8 cellular contexts compared by ENCODE assay signal in the genomic region with DNA sequence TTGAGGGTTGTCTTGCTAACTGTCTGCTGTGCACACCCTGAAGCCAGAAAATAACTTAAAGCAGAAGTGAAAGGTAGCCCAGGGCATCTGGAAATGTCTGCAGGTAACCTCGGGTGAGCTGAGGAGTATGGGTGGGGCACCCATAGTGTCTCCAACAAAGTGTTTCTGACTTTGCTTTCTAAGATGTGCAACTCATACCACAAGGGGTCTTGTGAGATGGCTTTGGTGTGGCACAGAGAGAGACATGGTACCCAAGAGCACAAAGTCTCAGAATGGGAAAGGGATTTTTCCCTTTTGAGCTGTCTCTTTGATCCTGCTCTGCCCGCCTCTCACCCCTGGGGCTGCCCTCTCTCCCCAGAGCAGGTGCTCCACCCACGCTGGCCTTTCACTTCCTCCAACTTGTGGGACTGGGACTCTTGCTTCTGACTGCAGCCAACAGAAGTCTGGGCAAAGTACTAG. TPM values are rescaled to one million over a fixed set of nuclear protein-coding genes. Genes with fewer than 3 reads are reported as not detected.
DNase-seq lines count a peak whose midpoint lies in the region; ATAC-seq, FAIRE-seq and TF ChIP-seq lines count a peak whose summit lies in the region.

No MANE protein-coding gene starts in this region.

- 0 out of 2 replicates have a peak, but pooled peaks have one; percentile 19 for TF ChIP-seq CTCF in HepG2 (CRISPR knock-in tag; IDR thresholded peaks at IDR 0.05)

- TF ChIP-seq POLR2A in HepG2 (IDR thresholded peaks at IDR 0.05; ENCODE audit: insufficient read depth in 1 of 2, low read depth in 2 of 2, low read length in 2 of 2): no peak

- ATAC-seq in GM18907 (IDR thresholded peaks at IDR 0.05; ENCODE audit: unreplicated experiment): peak; percentile 82
- peak; percentile 92 for ATAC-seq in HG03025 (IDR thresholded peaks at IDR 0.05; ENCODE audit: low FRiP score, unreplicated experiment)
- peak; percentile 92 for ATAC-seq in HepG2

- peak overlapping the region; percentile 41; the same call in 1 of the 2 replicates for H3K9ac ChIP-seq in HepG2 (ENCODE audit: insufficient read depth, low read depth, low read length)

- intact Hi-C loops in HepG2 (cut with micrococcal nuclease; ENCODE audit: unreplicated experiment): loop anchor here (2.0 kb wide), 1 partner anchor 17 kb away; no protein-coding TSS in a partner anchor

- H3K4me1 ChIP-seq in HepG2 (ENCODE audit: insufficient read depth, low read length): peaks cover 73% of the 10 kb centered on the region

- no TSS peak for BruUV-seq in HepG2 (replicated peaks; lab: Mats Ljungman, UMichigan)

- no peak overlapping the region for H2AFZ ChIP-seq in HepG2 (ENCODE audit: low read length)

- 7% methylated on average over 3 of the region's 3 CpGs for WGBS in HepG2 (ENCODE audit: low lambda C conversion rate)

- POLR2A ChIA-PET in HepG2 (lab: Yijun Ruan, JAX): no interaction called here

- H3K9me3 ChIP-seq in HepG2 (ENCODE audit: low read length): no peaks in the 10 kb centered on the region

- FAIRE-seq in HepG2 (lab: Jason Lieb, UNC): peak; percentile 84

- in situ Hi-C loops in HepG2 (cut with HindIII; ENCODE audit: extremely low pct_ligation_motif_present, low pct_unique_long_range_greater_than_20kb): no loop called here

- DNase-seq in AML-193 (lab: John Stamatoyannopoulos, UW) (peak; percentile 5 to 6), SW480 (ENCODE audit: low spot score) (peak; percentile 55), HepG2 (ENCODE audit: low spot score) (peak; percentile 70), RKO (ENCODE audit: low spot score) (no peak), COR-L47 (lab: John Stamatoyannopoulos, UW) (no peak), NCI-H69 (lab: John Stamatoyannopoulos, UW) (no peak)

- H3K4me2 ChIP-seq in HepG2 (ENCODE audit: low read depth, low read length): peak overlapping the region; percentile 52

- no peak for TF ChIP-seq RAD21 in HepG2 (CRISPR knock-in tag; IDR thresholded peaks at IDR 0.05)

- peaks cover 75% of the 10 kb centered on the region for H3K79me2 ChIP-seq in HepG2 (ENCODE audit: insufficient read depth, low read length)

- H3K27ac ChIP-seq in HepG2 (ENCODE audit: extremely low read length, insufficient read depth, low read length): peak overlapping the region; percentile 10

- CTCF ChIA-PET in HepG2 (lab: Yijun Ruan, JAX; ENCODE audit: low intra/inter-chr PET ratio, low total read pairs): no interaction called here

- peak overlapping the region in 1 of 3 experiments; percentile 11; a peak in 1 of 6 replicates for H3K4me3 ChIP-seq in HepG2 (replicated peaks in 1 of 3; ENCODE audit: insufficient read depth in 1 of 3, low read depth in 2 of 3, low read length in 3 of 3)

- H4K20me1 ChIP-seq in HepG2 (ENCODE audit: insufficient read depth, low read length): 0 out of 2 replicates have a peak, but pooled peaks cover 6% of the 10 kb centered on the region

- H3K27me3 ChIP-seq in HepG2 (ENCODE audit: control insufficient read depth in 1 of 2, insufficient read depth in 2 of 2, low read length in 2 of 2): no peaks in the 10 kb centered on the region

- no peaks in the 10 kb centered on the region; a peak in 2 of 5 replicates for H3K36me3 ChIP-seq in HepG2 (replicated peaks in 1 of 2; ENCODE audit: control insufficient read depth in 1 of 2, insufficient read depth in 2 of 2, low read length in 2 of 2)

- TF ChIP-seq EP300 in HepG2 (IDR thresholded peaks at IDR 0.05; ENCODE audit: low read depth in 2 of 2, low read length in 2 of 2) (peak in 1 of 2 experiments; percentile 37; a peak in 1 of 4 replicates), HepG2 (CRISPR knock-in tag; IDR thresholded peaks at IDR 0.05; ENCODE audit: borderline replicate concordance) (no peak)

TF ChIP-seq in HepG2, 621 proteins besides CTCF, POLR2A, EP300 and RAD21 (continues in another document):
- TF ChIP-seq, protein P1, sequence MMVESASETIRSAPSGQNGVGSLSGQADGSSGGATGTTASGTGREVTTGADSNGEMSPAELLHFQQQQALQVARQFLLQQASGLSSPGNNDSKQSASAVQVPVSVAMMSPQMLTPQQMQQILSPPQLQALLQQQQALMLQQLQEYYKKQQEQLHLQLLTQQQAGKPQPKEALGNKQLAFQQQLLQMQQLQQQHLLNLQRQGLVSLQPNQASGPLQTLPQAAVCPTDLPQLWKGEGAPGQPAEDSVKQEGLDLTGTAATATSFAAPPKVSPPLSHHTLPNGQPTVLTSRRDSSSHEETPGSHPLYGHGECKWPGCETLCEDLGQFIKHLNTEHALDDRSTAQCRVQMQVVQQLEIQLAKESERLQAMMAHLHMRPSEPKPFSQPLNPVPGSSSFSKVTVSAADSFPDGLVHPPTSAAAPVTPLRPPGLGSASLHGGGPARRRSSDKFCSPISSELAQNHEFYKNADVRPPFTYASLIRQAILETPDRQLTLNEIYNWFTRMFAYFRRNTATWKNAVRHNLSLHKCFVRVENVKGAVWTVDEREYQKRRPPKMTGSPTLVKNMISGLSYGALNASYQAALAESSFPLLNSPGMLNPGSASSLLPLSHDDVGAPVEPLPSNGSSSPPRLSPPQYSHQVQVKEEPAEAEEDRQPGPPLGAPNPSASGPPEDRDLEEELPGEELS (CRISPR knock-in tag; IDR thresholded peaks at IDR 0.05): no peak
- peak; percentile 63 for TF ChIP-seq TARDBP (CRISPR knock-in tag; IDR thresholded peaks at IDR 0.05)
- TF ChIP-seq ZNF614 (CRISPR knock-in tag; IDR thresholded peaks at IDR 0.05; ENCODE audit: borderline replicate concordance): peak; percentile 44; the same call in 1 of the 2 replicates
- peak; percentile 92 for TF ChIP-seq ZNF263 (CRISPR knock-in tag; IDR thresholded peaks at IDR 0.05)
- peak; percentile 40; the same call in 1 of the 2 replicates for TF ChIP-seq HOXA3 (CRISPR knock-in tag; IDR thresholded peaks at IDR 0.05)

RNA-seq across cellular contexts. Expression of a gene that starts 6.9 kb away (rescaled TPM):
- total RNA-seq in HepG2 (2016; rRNA removed; fragmentation: Illumina TruSeq; extraction: Trizol): 27.7 and 31.0 TPM in 2 replicates
- total RNA-seq in HepG2 (2016; cell fraction: cytosol; rRNA removed; fragmentation: Illumina TruSeq; extraction: Trizol; ENCODE audit: low read depth): 27.5 and 34.1 TPM in 2 replicates
- total RNA-seq in HepG2 (2016; cell fraction: insoluble cytoplasmic fraction; rRNA removed; fragmentation: Illumina TruSeq; extraction: Trizol): 24.3 and 27.8 TPM in 2 replicates
- 36.3 and 42.8 TPM in 2 replicates for total RNA-seq in HepG2 (2016; cell fraction: membrane; rRNA removed; fragmentation: Illumina TruSeq; extraction: Trizol)
- 59.7 and 62.9 TPM in 2 replicates for total RNA-seq in HepG2 (2016; cell fraction: nucleus; rRNA removed; fragmentation: Illumina TruSeq; extraction: Trizol)
- polyA plus RNA-seq in HepG2 (2011; rRNA removed): 15.6 and 23.4 TPM in 2 replicates
- 4.6 and 8.3 TPM in 2 replicates for polyA plus RNA-seq in HepG2 (2011; cell fraction: cytosol; rRNA removed)
- polyA plus RNA-seq in HepG2 (2011; cell fraction: nucleus; rRNA removed): 14.2 and 15.9 TPM in 2 replicates
- polyA plus RNA-seq in HepG2 (2012): 12.6 and 14.0 TPM in 2 replicates
- polyA plus RNA-seq in HepG2 (2016; cell fraction: cytosol; fragmentation: Illumina TruSeq; extraction: Trizol; ENCODE audit: low read depth): 3.8 and 4.6 TPM in 2 replicates
- 13.8 and 14.0 TPM in 2 replicates for polyA plus RNA-seq in HepG2 (2016; cell fraction: insoluble cytoplasmic fraction; fragmentation: Illumina TruSeq; extraction: Trizol; ENCODE audit: low read depth)
- polyA plus RNA-seq in HepG2 (2016; cell fraction: membrane; fragmentation: Illumina TruSeq; extraction: Trizol; ENCODE audit: low read depth): 4.5 and 4.8 TPM in 2 replicates
- polyA plus RNA-seq in HepG2 (2016; cell fraction: nucleus; fragmentation: Illumina TruSeq; extraction: Trizol; ENCODE audit: insufficient read depth, low read depth): 28.9 and 31.3 TPM in 2 replicates
- polyA minus RNA-seq in HepG2 (2011; rRNA and poly(A)+ RNA removed; ENCODE audit: low replicate concordance): 41.1 and 58.0 TPM in 2 replicates
- 25.3 and 26.6 TPM in 2 replicates for polyA minus RNA-seq in HepG2 (2011; cell fraction: cytosol; rRNA and poly(A)+ RNA removed)
- 164 and 186 TPM in 2 replicates for polyA minus RNA-seq in HepG2 (2011; cell fraction: nucleus; rRNA and poly(A)+ RNA removed)

RNA-seq across cellular contexts. Expression of a gene that starts 9.0 kb away (rescaled TPM):
- 0.18 and 0.34 TPM in 2 replicates for total RNA-seq in HepG2 (2016; rRNA removed; fragmentation: Illumina TruSeq; extraction: Trizol)
- 0.18 and 0.30 TPM in 2 replicates for total RNA-seq in HepG2 (2016; cell fraction: cytosol; rRNA removed; fragmentation: Illumina TruSeq; extraction: Trizol; ENCODE audit: low read depth)
- total RNA-seq in HepG2 (2016; cell fraction: insoluble cytoplasmic fraction; rRNA removed; fragmentation: Illumina TruSeq; extraction: Trizol): 0.39 and 0.67 TPM in 2 replicates
- total RNA-seq in HepG2 (2016; cell fraction: membrane; rRNA removed; fragmentation: Illumina TruSeq; extraction: Trizol): 0.46 and 0.55 TPM in 2 replicates
- total RNA-seq in HepG2 (2016; cell fraction: nucleus; rRNA removed; fragmentation: Illumina TruSeq; extraction: Trizol): 0.59 and 0.72 TPM in 2 replicates
- polyA plus RNA-seq in HepG2 (2011; rRNA removed): 0.05 and 0.17 TPM in 2 replicates
- polyA plus RNA-seq in HepG2 (2011; cell fraction: cytosol; rRNA removed): 0.10 and 0.13 TPM in 2 replicates
- 0.55 and 0.87 TPM in 2 replicates for polyA plus RNA-seq in HepG2 (2011; cell fraction: nucleus; rRNA removed)
- polyA plus RNA-seq in HepG2 (2012): 0.28 and 0.34 TPM in 2 replicates
- polyA plus RNA-seq in HepG2 (2016; cell fraction: cytosol; fragmentation: Illumina TruSeq; extraction: Trizol; ENCODE audit: low read depth): 0.19 and 0.37 TPM in 2 replicates
- polyA plus RNA-seq in HepG2 (2016; cell fraction: insoluble cytoplasmic fraction; fragmentation: Illumina TruSeq; extraction: Trizol; ENCODE audit: low read depth): 0.37 and 0.45 TPM in 2 replicates
- polyA plus RNA-seq in HepG2 (2016; cell fraction: membrane; fragmentation: Illumina TruSeq; extraction: Trizol; ENCODE audit: low read depth): 0.31 and 0.35 TPM in 2 replicates
- polyA plus RNA-seq in HepG2 (2016; cell fraction: nucleus; fragmentation: Illumina TruSeq; extraction: Trizol; ENCODE audit: insufficient read depth, low read depth): 0.37 and 0.73 TPM in 2 replicates
- polyA minus RNA-seq in HepG2 (2011; rRNA and poly(A)+ RNA removed; ENCODE audit: low replicate concordance): 0.46 and 0.47 TPM in 2 replicates
- not detected in 2 replicates for polyA minus RNA-seq in HepG2 (2011; cell fraction: cytosol; rRNA and poly(A)+ RNA removed)
- 1.2 and 3.3 TPM in 2 replicates for polyA minus RNA-seq in HepG2 (2011; cell fraction: nucleus; rRNA and poly(A)+ RNA removed)

Comparison
In these comparisons a context has a peak if more than half of its experiments do, and no peak if none do; other contexts are left out.
1. DNase-seq: peak in AML-193 (2 of 2), SW480 (single experiment) and HepG2 (single experiment); none in RKO (single experiment), COR-L47 (single experiment) and NCI-H69 (single experiment).
2. Peak in every context shown above with its lines, with median percentiles within 50 percentile points of each other: ATAC-seq.